22 cellular contexts compared by ENCODE assay signal in genomic region chr2:1782514-1782913, GRCh38.
"Had no signal": no experiment of that assay in that cellular context is flagged by ENCODE, and none has a peak within 500 bp of the region (broad histone marks: within the 10 kb centered on the region; RNA-seq: fewer than 3 reads in every experiment).

No MANE protein-coding gene starts in this region.

- H3K4me3 Mint-ChIP-seq: activated B cell treated with CpG ODN at 0.5 μM for 24 hours; activated CD8-positive, alpha-beta T cell treated with anti-CD3 and anti-CD28 coated beads for 36 hours; activated naive CD4-positive, alpha-beta T cell treated with anti-CD3 and anti-CD28 coated beads for 36 hours; activated T-helper 1 cell treated with anti-CD3 and anti-CD28 coated beads, Interleukin-12 subunit alpha, Interleukin-12 subunit beta, Interleukin-2, Interleukin-4 antibody, amounts not matched to agents 30 ng/mL and 10 ng/mL and 1 ng/mL, durations not matched to agents 14 hours and 24 hours and 36 hours; immature natural killer cell; natural killer cell treated with Interleukin-12 subunit alpha and Interleukin-12 subunit beta and Interleukin-15 and Interleukin-18, amount 100 ng/mL, for 72 hours had no signal

- H3K4me3 ChIP-seq: adrenal gland, breast epithelium, esophagus muscularis mucosa, gastroesophageal sphincter, lower lobe of right lung, SJSA1, tibial nerve, uterus had no signal

- H3K9me3 ChIP-seq: adrenal gland, breast epithelium, esophagus muscularis mucosa, gastroesophageal sphincter, lower lobe of right lung, SJSA1, tibial nerve, uterus had no signal

- H3K4me1 Mint-ChIP-seq: activated B cell treated with CpG ODN at 0.5 μM for 24 hours had no signal

- H3K36me3 ChIP-seq: adrenal gland, breast epithelium, esophagus muscularis mucosa, gastroesophageal sphincter, lower lobe of right lung, SJSA1, tibial nerve, uterus had no signal

- H3K27ac ChIP-seq: adrenal gland, breast epithelium, esophagus muscularis mucosa, gastroesophageal sphincter, lower lobe of right lung, SJSA1, tibial nerve, uterus had no signal

- H3K27ac Mint-ChIP-seq: activated B cell treated with CpG ODN at 0.5 μM for 24 hours; activated naive CD4-positive, alpha-beta T cell treated with anti-CD3 and anti-CD28 coated beads for 36 hours had no signal

- DNase-seq: activated B cell treated with CpG ODN at 0.5 μM for 24 hours; activated CD4-positive, alpha-beta T cell treated with anti-CD3 and anti-CD28 coated beads for 4 hours; activated CD8-positive, alpha-beta T cell treated with anti-CD3 and anti-CD28 coated beads for 36 hours; activated naive CD4-positive, alpha-beta T cell treated with anti-CD3 and anti-CD28 coated beads for 36 hours; cerebellar nuclear complex; effector CD4-positive, alpha-beta T cell; immature natural killer cell; lower lobe of right lung; nucleus accumbens; stimulated activated CD4-positive, alpha-beta T cell treated with anti-CD3 and anti-CD28 coated beads, Interleukin-1b, Interleukin-23, amount 100 ng/mL, for 48 hours; stimulated activated CD8-positive, alpha-beta memory T cell treated with anti-CD3 and anti-CD28 coated beads, Interleukin-4, amount 100 ng/mL, for 48 hours; stimulated activated naive CD4-positive, alpha-beta T cell; substantia nigra; uterus had no signal

- ATAC-seq: activated CD8-positive, alpha-beta T cell treated with anti-CD3 and anti-CD28 coated beads for 36 hours; gastroesophageal sphincter; lower lobe of right lung had no signal

- H3K4me1 ChIP-seq: adrenal gland, breast epithelium, esophagus muscularis mucosa, gastroesophageal sphincter, lower lobe of right lung, tibial nerve, uterus had no signal

- H3K9me3 Mint-ChIP-seq: activated B cell treated with CpG ODN at 0.5 μM for 24 hours; activated CD8-positive, alpha-beta T cell treated with anti-CD3 and anti-CD28 coated beads for 36 hours; activated naive CD4-positive, alpha-beta T cell treated with anti-CD3 and anti-CD28 coated beads for 36 hours; activated T-helper 1 cell treated with anti-CD3 and anti-CD28 coated beads, Interleukin-12 subunit alpha, Interleukin-12 subunit beta, Interleukin-2, Interleukin-4 antibody, amounts not matched to agents 30 ng/mL and 10 ng/mL and 1 ng/mL, durations not matched to agents 14 hours and 24 hours and 36 hours; natural killer cell treated with Interleukin-12 subunit alpha and Interleukin-12 subunit beta and Interleukin-15 and Interleukin-18, amount 100 ng/mL, for 72 hours had no signal

- H3K36me3 Mint-ChIP-seq: immature natural killer cell; natural killer cell treated with Interleukin-12 subunit alpha and Interleukin-12 subunit beta and Interleukin-15 and Interleukin-18, amount 100 ng/mL, for 72 hours had no signal

- H3K27me3 ChIP-seq: adrenal gland, SJSA1, uterus had no signal
